In the genomic region with DNA sequence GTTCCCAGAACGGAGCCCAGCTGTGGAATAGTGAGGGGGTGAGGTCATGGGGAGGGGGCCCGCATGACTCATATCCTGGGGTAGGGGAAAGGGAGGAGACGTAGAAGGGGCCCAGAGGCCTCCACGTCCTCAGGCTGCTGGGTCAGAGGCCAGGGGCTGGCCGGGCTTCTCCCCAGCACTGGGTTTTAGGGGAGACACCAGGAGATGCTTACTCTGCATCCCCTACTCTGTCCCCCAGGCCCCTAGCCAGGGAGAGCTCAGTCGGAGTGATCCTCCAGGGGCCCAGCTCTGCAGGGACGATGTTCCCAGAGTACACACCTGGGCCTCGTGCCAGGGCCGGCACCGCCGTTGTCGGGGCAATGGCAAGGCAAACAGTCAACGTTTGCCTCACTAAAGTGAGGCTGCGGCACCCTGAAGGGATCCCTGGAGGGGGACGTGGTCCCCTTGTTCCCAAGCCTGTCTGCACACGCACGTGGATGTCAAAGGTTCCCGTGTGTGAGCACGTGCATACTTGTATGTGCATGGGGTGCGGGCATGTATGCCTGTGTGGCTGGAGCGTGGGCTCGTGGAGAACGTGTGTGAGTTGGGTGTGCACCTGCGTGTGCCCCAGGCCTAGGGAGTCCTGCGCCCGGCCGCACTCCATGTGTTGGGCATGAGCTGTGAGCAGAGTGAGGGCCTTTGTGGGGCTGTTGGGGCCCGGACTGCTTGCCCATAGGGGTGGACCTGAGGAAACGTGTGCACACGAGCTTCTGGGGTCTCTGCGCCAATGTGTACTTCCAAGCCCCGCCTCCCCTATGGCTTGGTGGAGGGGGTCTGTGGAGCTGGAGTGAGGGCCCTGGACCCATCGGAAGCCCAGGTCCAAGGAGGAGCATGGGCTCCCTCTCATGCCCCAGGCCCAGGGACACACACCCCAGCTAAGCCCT, we compare ENCODE assay signal across 10 cellular contexts. TPM values are rescaled to one million over a fixed set of nuclear protein-coding genes. Genes with fewer than 3 reads are reported as not detected.
DNase-seq lines count a peak whose midpoint lies in the region; ATAC-seq and TF ChIP-seq lines count a peak whose summit lies in the region.
"Had no signal": no experiment of that assay in that cellular context is flagged by ENCODE, and none has a peak within 500 bp of the region (broad histone marks: within the 10 kb centered on the region; RNA-seq: fewer than 3 reads in every experiment).

No MANE protein-coding gene starts in this region.

- H3K4me3 Mint-ChIP-seq in CD4-positive, alpha-beta T cell, result no peak overlapping the region
- H3K4me3 Mint-ChIP-seq: stimulated activated naive CD8-positive, alpha-beta T cell treated with anti-CD3 and anti-CD28 coated beads, Interleukin-15, Interleukin-2, amounts not matched to agents 100 ng/mL and 50 ng/mL, for 24 hours had no signal

- TF ChIP-seq CTCF in CD4-positive, alpha-beta T cell (IDR thresholded peaks at IDR 0.05), result no peak
- TF ChIP-seq CTCF in RWPE2 (IDR thresholded peaks at IDR 0.05; ENCODE audit: poor library complexity, severe bottlenecking), result no peak
- no peak for TF ChIP-seq CTCF in lower lobe of right lung (IDR thresholded peaks at IDR 0.05)
- no peak for TF ChIP-seq CTCF in A673 (conservative IDR thresholded peaks at IDR 0.05; ENCODE audit: low read depth, low read length)

- no peak for ATAC-seq in CD4-positive, alpha-beta T cell (ENCODE audit: poor library complexity)
- ATAC-seq in RWPE2 (ENCODE audit: low read depth) (no peak), lower lobe of right lung (no peak)

- BruUV-seq in A673 (replicated peaks; lab: Mats Ljungman, UMichigan), result no TSS peak

- peaks cover 19% of the 10 kb centered on the region for H3K36me3 Mint-ChIP-seq in CD4-positive, alpha-beta T cell (ENCODE audit: low read depth)

- H3K9me3 ChIP-seq in CD4-positive, alpha-beta T cell (ENCODE audit: control insufficient read depth, low read length), result no peaks in the 10 kb centered on the region
- H3K9me3 ChIP-seq in RWPE2 (ENCODE audit: severe bottlenecking), result no peaks in the 10 kb centered on the region
- no peaks in the 10 kb centered on the region for H3K9me3 ChIP-seq in lower lobe of right lung
- no peaks in the 10 kb centered on the region for H3K9me3 ChIP-seq in A673 (ENCODE audit: low read depth, low read length, poor library complexity, severe bottlenecking)

- peaks cover 25% of the 10 kb centered on the region for H3K4me1 ChIP-seq in RWPE2 (ENCODE audit: insufficient read depth, poor library complexity, severe bottlenecking)
- H3K4me1 ChIP-seq in lower lobe of right lung, result peaks cover 32% of the 10 kb centered on the region
- H3K4me1 ChIP-seq in A673 (ENCODE audit: insufficient read depth, low read length, poor library complexity, severe bottlenecking), result no peaks in the 10 kb centered on the region

- POLR2A ChIA-PET in CD4-positive, alpha-beta T cell (lab: Charles Lee), result interaction anchor here (1.5 to 1.7 kb wide), 2 partner anchors 24 to 27 kb away, joined by 5 read pairs; no protein-coding TSS in a partner anchor
- POLR2A ChIA-PET in A673 (lab: Charles Lee; ENCODE audit: low non-redundant PET), result no interaction called here

- CTCF ChIA-PET in CD4-positive, alpha-beta T cell (lab: Charles Lee), result interaction anchor here (1.0 kb wide), 1 partner anchor 183 kb away, joined by 3 read pairs; no protein-coding TSS in a partner anchor
- CTCF ChIA-PET in A673 (lab: Charles Lee), result interaction anchor here (1.0 kb wide), 1 partner anchor 274 kb away, joined by 5 read pairs; no protein-coding TSS in a partner anchor

- no peak overlapping the region for H3K4me3 ChIP-seq in RWPE2 (ENCODE audit: severe bottlenecking)
- H3K4me3 ChIP-seq in lower lobe of right lung, result no peak overlapping the region
- no peak overlapping the region for H3K4me3 ChIP-seq in A673 (ENCODE audit: low read depth, low read length, poor library complexity, severe bottlenecking)

- H3K36me3 ChIP-seq in RWPE2 (ENCODE audit: low read depth) (no peaks in the 10 kb centered on the region), lower lobe of right lung (no peaks in the 10 kb centered on the region), A673 (ENCODE audit: insufficient read depth, low read length, poor library complexity, severe bottlenecking) (no peaks in the 10 kb centered on the region)

- peak overlapping the region; percentile 33 for H3K27ac Mint-ChIP-seq in CD4-positive, alpha-beta T cell
- H3K27ac Mint-ChIP-seq: stimulated activated naive CD8-positive, alpha-beta T cell treated with anti-CD3 and anti-CD28 coated beads, Interleukin-15, Interleukin-2, amounts not matched to agents 100 ng/mL and 50 ng/mL, for 24 hours had no signal

- no peaks in the 10 kb centered on the region for H3K27me3 ChIP-seq in CD4-positive, alpha-beta T cell (ENCODE audit: control insufficient read depth, insufficient read depth, low read length)
- H3K27me3 ChIP-seq in RWPE2 (ENCODE audit: insufficient read depth, poor library complexity, severe bottlenecking), result no peaks in the 10 kb centered on the region
- no peaks in the 10 kb centered on the region for H3K27me3 ChIP-seq in lower lobe of right lung (ENCODE audit: low read depth)
- H3K27me3 ChIP-seq in A673 (replicated peaks; ENCODE audit: insufficient read depth, low read depth, low read length, poor library complexity), result peaks cover 25% of the 10 kb centered on the region

- no peaks in the 10 kb centered on the region for H3K9me3 Mint-ChIP-seq in CD4-positive, alpha-beta T cell
- H3K9me3 Mint-ChIP-seq: stimulated activated naive CD8-positive, alpha-beta T cell treated with anti-CD3 and anti-CD28 coated beads, Interleukin-15, Interleukin-2, amounts not matched to agents 100 ng/mL and 50 ng/mL, for 24 hours had no signal

- no peaks in the 10 kb centered on the region for H3K27me3 Mint-ChIP-seq in CD4-positive, alpha-beta T cell
- H3K27me3 Mint-ChIP-seq: stimulated activated naive CD8-positive, alpha-beta T cell treated with anti-CD3 and anti-CD28 coated beads, Interleukin-15, Interleukin-2, amounts not matched to agents 100 ng/mL and 50 ng/mL, for 24 hours had no signal

- peaks cover 28% of the 10 kb centered on the region for H3K4me1 Mint-ChIP-seq in CD4-positive, alpha-beta T cell (ENCODE audit: low read depth)

- DNase-seq in CD4-positive, alpha-beta T cell, result no peak
- peak; percentile 70 for DNase-seq in RWPE2 (ENCODE audit: low spot score)
- DNase-seq in lower lobe of right lung, result peak; percentile 47
- DNase-seq in kidney tubule cell (ENCODE audit: low spot score), result no peak
- DNase-seq in stimulated activated CD4-positive, alpha-beta T cell treated with anti-CD3 and anti-CD28 coated beads, Interleukin-15, amount 100 ng/mL, for 24 hours, result no peak
- no peak for DNase-seq in A673 (ENCODE audit: low spot score)
- DNase-seq: activated CD8-positive, alpha-beta memory T cell treated with anti-CD3 and anti-CD28 coated beads, Interleukin-2, amount 50 U/mL, for 48 hours; NCI-H524 had no signal

- intact Hi-C loops in CD4-positive, alpha-beta T cell (cut with DNase I, micrococcal nuclease), result no loop called here
- intact Hi-C loops in lower lobe of right lung (cut with DNase I), result no loop called here
- intact Hi-C loops in A673 (cut with micrococcal nuclease; ENCODE audit: unreplicated experiment), result no loop called here

- H3K27ac ChIP-seq in CD4-positive, alpha-beta T cell (ENCODE audit: low read depth, low read length), result no peak overlapping the region
- peak overlapping the region; percentile 93 for H3K27ac ChIP-seq in RWPE2 (ENCODE audit: poor library complexity, severe bottlenecking)
- H3K27ac ChIP-seq in lower lobe of right lung, result peak overlapping the region; percentile 18
- H3K27ac ChIP-seq in A673 (ENCODE audit: low read depth, low read length, poor library complexity, severe bottlenecking), result no peak overlapping the region

RNA-seq across cellular contexts. Expression of a gene that starts 14.2 kb away (rescaled TPM):
- total RNA-seq in CD4-positive, alpha-beta T cell, result not detected
- not detected for total RNA-seq in lower lobe of right lung
- total RNA-seq in A673 (2021), result not detected in 2 replicates
- total RNA-seq: kidney epithelial cell had no signal

RNA-seq across cellular contexts. Expression of a gene that starts 24.6 kb away (rescaled TPM):
- 100 to 1,000 TPM; 228 to 232 TPM for total RNA-seq in CD4-positive, alpha-beta T cell
- 90.4 TPM for total RNA-seq in lower lobe of right lung
- not detected in 2 replicates for total RNA-seq in A673 (2021)
- total RNA-seq: kidney epithelial cell had no signal

RNA-seq across cellular contexts. Expression of a gene that starts 38.7 kb away (rescaled TPM):
- total RNA-seq in CD4-positive, alpha-beta T cell, result under 1 TPM in 1 of 2 experiments, not detected in 1; 0.50 TPM
- total RNA-seq in lower lobe of right lung, result 17.7 TPM
- not detected in 2 replicates for total RNA-seq in A673 (2021)
- total RNA-seq: kidney epithelial cell had no signal

RNA-seq across cellular contexts. Expression of a gene that starts 42.0 kb away (rescaled TPM):
- total RNA-seq in CD4-positive, alpha-beta T cell, result 10 to 100 TPM; 19.1 to 21.9 TPM
- total RNA-seq in lower lobe of right lung (4.7 TPM), A673 (2021) (not detected in 2 replicates)
- total RNA-seq: kidney epithelial cell had no signal

RNA-seq across cellular contexts. Expression of a gene that starts 42.7 kb away (rescaled TPM):
- total RNA-seq in CD4-positive, alpha-beta T cell, result not detected
- total RNA-seq in lower lobe of right lung (18.5 TPM), A673 (2021) (not detected in 2 replicates)

Comparison
In these comparisons a context has a peak if more than half of its experiments do, and no peak if none do; other contexts are left out.
1. DNase-seq: peak in RWPE2 (single experiment) and lower lobe of right lung (single experiment); none in CD4-positive, alpha-beta T cell (0 of 10), kidney tubule cell (single experiment), stimulated activated CD4-positive, alpha-beta T cell treated with anti-CD3 and anti-CD28 coated beads, Interleukin-15, amount 100 ng/mL, for 24 hours (single experiment) and A673 (single experiment).
2. H3K27ac ChIP-seq: peak in RWPE2 (single experiment) and lower lobe of right lung (single experiment); none in CD4-positive, alpha-beta T cell (single experiment) and A673 (single experiment).
3. RNA of a gene that starts 24.6 kb away (total RNA-seq): 228 to 232 TPM in CD4-positive, alpha-beta T cell and 90.4 TPM in lower lobe of right lung (single experiment); not detected in A673; every median in the first group is over 10 times any median in the second.
4. RNA of a gene that starts 38.7 kb away (total RNA-seq): 17.7 TPM in lower lobe of right lung (single experiment); 0.50 TPM in CD4-positive, alpha-beta T cell and not detected in A673; every median in the first group is over 10 times any median in the second.